In genomic region chr12:76346798-76347420, GRCh38 we compare ENCODE assay signal across 8 cellular contexts. TPM values are rescaled to one million over a fixed set of nuclear protein-coding genes. Genes with fewer than 3 reads are reported as not detected.
DNase-seq lines count a peak whose midpoint lies in the region; ATAC-seq, FAIRE-seq and TF ChIP-seq lines count a peak whose summit lies in the region.

No MANE protein-coding gene starts in this region.

- H3K27ac ChIP-seq in SK-N-MC (no peak overlapping the region), dorsolateral prefrontal cortex (peak overlapping the region in 54 of 59 donors; percentile 5 to 97 (median 90))

- H3K27me3 Mint-ChIP-seq in mesothelial cell of epicardium (ENCODE audit: low read depth) = no peaks in the 10 kb centered on the region

- H3K4me3 Mint-ChIP-seq in mesothelial cell of epicardium = peak overlapping the region; percentile 95

- TF ChIP-seq POLR2A in GM12891 (IDR thresholded peaks at IDR 0.05; ENCODE audit: low read depth, low read length) (no peak), GM18505 (IDR thresholded peaks at IDR 0.05; ENCODE audit: borderline replicate concordance, extremely low read depth, insufficient read depth, insufficient read length) (no peak)

- no peaks in the 10 kb centered on the region for H3K36me3 Mint-ChIP-seq in mesothelial cell of epicardium

- H3K4me1 Mint-ChIP-seq in mesothelial cell of epicardium = peaks cover 34% of the 10 kb centered on the region

- H3K9ac ChIP-seq in SK-N-MC (ENCODE audit: insufficient read length) = peak overlapping the region; percentile 77

- ATAC-seq in GM18505 (IDR thresholded peaks at IDR 0.05; ENCODE audit: unreplicated experiment) = no peak
- no peak for ATAC-seq in HG02763 (IDR thresholded peaks at IDR 0.05; ENCODE audit: unreplicated experiment)

- H3K27me3 ChIP-seq in dorsolateral prefrontal cortex = no peaks in the 10 kb centered on the region

- TF ChIP-seq CTCF in dorsolateral prefrontal cortex (IDR thresholded peaks at IDR 0.05 in 54 of 56, conservative IDR thresholded peaks at IDR 0.05 in 2 of 56; ENCODE audit: low read depth in 1 of 56, partially characterized antibody in 56 of 56) (peak in 53 of 56 donors; percentile 35 to 75 (median 59)), mesothelial cell of epicardium (IDR thresholded peaks at IDR 0.05; ENCODE audit: unreplicated experiment) (no peak)

- H3K27ac Mint-ChIP-seq in mesothelial cell of epicardium = peak overlapping the region; percentile 95

- peak; percentile 63 to 64 for DNase-seq in AML-193 (lab: John Stamatoyannopoulos, UW)
- no peak for DNase-seq in GM12891 (ENCODE audit: insufficient read length, low spot score)
- peak; percentile 14 for DNase-seq in HuH-7.5 (ENCODE audit: low spot score)
- peak; percentile 1 for DNase-seq in SK-N-MC (ENCODE audit: low read depth, low spot score)
- peak in 4 of 10 donors; percentile 22 to 72 (median 56) for DNase-seq in dorsolateral prefrontal cortex
- no peak for DNase-seq in mesothelial cell of epicardium (ENCODE audit: low spot score in 2 of 2, unreplicated experiment in 2 of 2)

- H3K36me3 ChIP-seq in SK-N-MC (ENCODE audit: insufficient read depth, low read length) = no peaks in the 10 kb centered on the region

- intact Hi-C loops in dorsolateral prefrontal cortex (cut with DNase I) = loop anchor here in 1 of 2 donors (10.0 kb wide), 4 partner anchors 72 to 822 kb away; partner anchors contain the start of gene OSBPL8

- peak; percentile 93 for FAIRE-seq in GM12891 (lab: Jason Lieb, UNC)

- H3K9me3 ChIP-seq in SK-N-MC (ENCODE audit: low read depth, low read length) = no peaks in the 10 kb centered on the region

- H3K9me3 Mint-ChIP-seq in mesothelial cell of epicardium = no peaks in the 10 kb centered on the region

- H3K4me3 ChIP-seq in SK-N-MC (peak overlapping the region; percentile 99), dorsolateral prefrontal cortex (peak overlapping the region; percentile 52 to 95 (median 82))

TF ChIP-seq in GM12891, 5 proteins besides CTCF, POLR2A, EP300 and RAD21:
- TF ChIP-seq SPI1 (IDR thresholded peaks at IDR 0.05; ENCODE audit: low read depth, low read length) (peak; percentile 44; the same call in 1 of the 2 replicates), PAX5 (IDR thresholded peaks at IDR 0.05; ENCODE audit: insufficient read depth, low read length, severe bottlenecking) (no peak)
TF ChIP-seq in GM12891: peak in this region for 1.

RNA-seq across cellular contexts. Expression of gene BBS10, which starts 1.3 kb away (rescaled TPM):
- polyA plus RNA-seq in GM12891 (2012; ENCODE audit: low read depth, missing spikeins) = 2.0 TPM
- total RNA-seq in dorsolateral prefrontal cortex (10 to 100 TPM in 119 of 120 experiments, 1 to 10 TPM in 1; 9.8 to 20.9 (median 14.8) TPM), mesothelial cell of epicardium (10.6 to 11.8 TPM (median 10.7 TPM) in 3 replicates)

Comparison
In these comparisons a context has a peak if more than half of its experiments do, and no peak if none do; other contexts are left out.
1. DNase-seq: peak in AML-193 (2 of 2), HuH-7.5 (single experiment) and SK-N-MC (single experiment); none in GM12891 (single experiment) and mesothelial cell of epicardium (0 of 2).